14 cellular contexts compared by ENCODE assay signal in genomic region chr12:28023156-28023887, GRCh38. TPM values are rescaled to one million over a fixed set of nuclear protein-coding genes. Genes with fewer than 3 reads are reported as not detected.
DNase-seq lines count a peak whose midpoint lies in the region; ATAC-seq and TF ChIP-seq lines count a peak whose summit lies in the region.
"Had no signal": no experiment of that assay in that cellular context is flagged by ENCODE, and none has a peak within 500 bp of the region (broad histone marks: within the 10 kb centered on the region; RNA-seq: fewer than 3 reads in every experiment).

No MANE protein-coding gene starts in this region.

- peak overlapping the region; percentile 91 for H3K27ac Mint-ChIP-seq in MCF 10A (ENCODE audit: low read depth, unreplicated experiment)
- H3K27ac Mint-ChIP-seq in activated naive CD8-positive, alpha-beta T cell treated with anti-CD3 and anti-CD28 coated beads for 36 hours = no peak overlapping the region
- H3K27ac Mint-ChIP-seq: B cell, WTC11 had no signal

- H3K36me3 Mint-ChIP-seq in MCF 10A (ENCODE audit: insufficient read depth, unreplicated experiment) = no peaks in the 10 kb centered on the region
- no peaks in the 10 kb centered on the region for H3K36me3 Mint-ChIP-seq in activated naive CD8-positive, alpha-beta T cell treated with anti-CD3 and anti-CD28 coated beads for 36 hours
- H3K36me3 Mint-ChIP-seq: WTC11 had no signal

- no peaks in the 10 kb centered on the region for H3K27me3 Mint-ChIP-seq in MCF 10A (ENCODE audit: insufficient read depth, unreplicated experiment)
- peaks cover 19% of the 10 kb centered on the region for H3K27me3 Mint-ChIP-seq in activated naive CD8-positive, alpha-beta T cell treated with anti-CD3 and anti-CD28 coated beads for 36 hours

- H3K36me3 ChIP-seq in breast epithelium = no peaks in the 10 kb centered on the region

- H3K4me1 ChIP-seq in breast epithelium = no peaks in the 10 kb centered on the region
- H3K4me1 ChIP-seq: psoas muscle had no signal

- H3K9me3 ChIP-seq in breast epithelium = no peaks in the 10 kb centered on the region
- H3K9me3 ChIP-seq: psoas muscle had no signal

- peak; percentile 93 for DNase-seq in MCF 10A (ENCODE audit: unreplicated experiment)
- no peak for DNase-seq in breast epithelium (ENCODE audit: low spot score in 2 of 2)
- peak; percentile 88 for DNase-seq in T1000 (lab: John Stamatoyannopoulos, UW)
- peak; percentile 87 to 90 for DNase-seq in foreskin fibroblast
- no peak for DNase-seq in medulla oblongata (ENCODE audit: extremely low spot score)
- no peak for DNase-seq in activated naive CD8-positive, alpha-beta T cell treated with anti-CD3 and anti-CD28 coated beads for 36 hours
- DNase-seq: activated gamma-delta T cell treated with Interleukin-2 at 50 U/mL for 16 hours, kidney, NCI-H1417, psoas muscle had no signal

- peaks cover 26% of the 10 kb centered on the region for H3K4me1 Mint-ChIP-seq in MCF 10A (ENCODE audit: insufficient read depth, unreplicated experiment)
- no peaks in the 10 kb centered on the region for H3K4me1 Mint-ChIP-seq in activated naive CD8-positive, alpha-beta T cell treated with anti-CD3 and anti-CD28 coated beads for 36 hours
- H3K4me1 Mint-ChIP-seq: B cell, WTC11 had no signal

- ATAC-seq in GM18907 (IDR thresholded peaks at IDR 0.05; ENCODE audit: unreplicated experiment) (no peak), GM19455 (IDR thresholded peaks at IDR 0.05; ENCODE audit: unreplicated experiment) (no peak)
- ATAC-seq: psoas muscle, WTC11 had no signal

- TSS peak; percentile 68 for BruUV-seq in MCF 10A (replicated peaks; lab: Mats Ljungman, UMichigan)

- no peak for TF ChIP-seq POLR2A in breast epithelium (IDR thresholded peaks at IDR 0.05)

- TF ChIP-seq CTCF in MCF 10A (IDR thresholded peaks at IDR 0.05; ENCODE audit: unreplicated experiment) (no peak), breast epithelium (IDR thresholded peaks at IDR 0.05) (no peak), foreskin fibroblast (IDR thresholded peaks at IDR 0.05; ENCODE audit: low read depth, low read length) (no peak)

- no peak overlapping the region for H3K4me3 Mint-ChIP-seq in MCF 10A (ENCODE audit: unreplicated experiment)
- H3K4me3 Mint-ChIP-seq in activated naive CD8-positive, alpha-beta T cell treated with anti-CD3 and anti-CD28 coated beads for 36 hours = no peak overlapping the region
- H3K4me3 Mint-ChIP-seq: B cell, WTC11 had no signal

- H3K27me3 ChIP-seq in breast epithelium = no peaks in the 10 kb centered on the region

- CTCF ChIA-PET in MCF 10A (lab: Yijun Ruan, JAX) = interaction anchor here (0.5 to 0.6 kb wide), 2 partner anchors 9 to 15 kb away, joined by 3 read pairs; no protein-coding TSS in a partner anchor

- intact Hi-C loops in MCF 10A (cut with micrococcal nuclease) (loop anchor here (5.0 kb wide), 1 partner anchor 56 kb away; no protein-coding TSS in a partner anchor), breast epithelium (cut with DNase I; ENCODE audit: low total_unique reads) (no loop called here)

- POLR2A ChIA-PET in MCF 10A (lab: Yijun Ruan, JAX) = interaction anchor here (0.7 to 4.7 kb wide), 5 partner anchors 9 to 34 kb away, joined by 3 to 16 read pairs (median 13); no protein-coding TSS in a partner anchor

- H3K9me3 Mint-ChIP-seq in MCF 10A (ENCODE audit: unreplicated experiment) = no peaks in the 10 kb centered on the region
- no peaks in the 10 kb centered on the region for H3K9me3 Mint-ChIP-seq in activated naive CD8-positive, alpha-beta T cell treated with anti-CD3 and anti-CD28 coated beads for 36 hours

- no peak overlapping the region for H3K27ac ChIP-seq in breast epithelium
- H3K27ac ChIP-seq: psoas muscle had no signal

- H3K4me3 ChIP-seq in breast epithelium (no peak overlapping the region), foreskin fibroblast (ENCODE audit: low read depth in 1 of 2, low read length in 2 of 2) (no peak overlapping the region)
- H3K4me3 ChIP-seq: psoas muscle had no signal

RNA-seq across cellular contexts. Expression of gene PTHLH, which starts 50.8 kb away (rescaled TPM):
- total RNA-seq in MCF 10A (2022) (3.8 and 5.4 TPM in 2 replicates), breast epithelium (1 to 10 TPM; 2.4 to 7.5 (median 2.9) TPM)
- total RNA-seq in activated naive CD8-positive, alpha-beta T cell treated with anti-CD3 and anti-CD28 coated beads for 36 hours = not detected
- total RNA-seq: B cell, WTC11 had no signal

Comparison
In these comparisons a context has a peak if more than half of its experiments do, and no peak if none do; other contexts are left out.
1. DNase-seq: peak in MCF 10A (single experiment), T1000 (single experiment) and foreskin fibroblast (2 of 2); none in breast epithelium (0 of 2), medulla oblongata (single experiment) and activated naive CD8-positive, alpha-beta T cell treated with anti-CD3 and anti-CD28 coated beads for 36 hours (single experiment).